ENCODE assay signal across 19 cellular contexts in genomic region chrX:138859421-138859820, GRCh38.
"Had no signal": no experiment of that assay in that cellular context is flagged by ENCODE, and none has a peak within 500 bp of the region (broad histone marks: within the 10 kb centered on the region; RNA-seq: fewer than 3 reads in every experiment).

No MANE protein-coding gene starts in this region.

- H3K4me1 ChIP-seq: foreskin keratinocyte, left ventricle myocardium inferior, lower lobe of right lung, stomach, transverse colon had no signal

- H3K27ac ChIP-seq: coronary artery, dorsolateral prefrontal cortex, foreskin keratinocyte, left ventricle myocardium inferior, lower lobe of right lung, skin epidermis, stomach, thoracic aorta, transverse colon had no signal

- H3K9me3 ChIP-seq: left ventricle myocardium inferior, lower lobe of right lung, stomach, thoracic aorta, transverse colon had no signal

- H3K4me3 ChIP-seq: coronary artery, dorsolateral prefrontal cortex, left ventricle myocardium inferior, lower lobe of right lung, skin epidermis, stomach, thoracic aorta, transverse colon had no signal

- H3K36me3 ChIP-seq: left ventricle myocardium inferior, lower lobe of right lung, stomach, thoracic aorta, transverse colon had no signal

- DNase-seq: dorsolateral prefrontal cortex; effector CD8-positive, alpha-beta T cell; foreskin keratinocyte; kidney; left cardiac atrium; left ventricle myocardium inferior; lower lobe of right lung; midbrain; naive B cell; posterior cingulate gyrus; stimulated activated CD4-positive, alpha-beta T cell treated with anti-CD3 and anti-CD28 coated beads, Interleukin-12 subunit alpha, Interleukin-12 subunit beta, amount 100 ng/mL, for 4 hours; stimulated activated naive CD4-positive, alpha-beta T cell; stomach; substantia nigra; transverse colon had no signal

- ATAC-seq: foreskin keratinocyte, left cardiac atrium, lower lobe of right lung, sciatic nerve had no signal

- H3K27me3 ChIP-seq: foreskin keratinocyte, stomach, transverse colon had no signal
